ENCODE assay signal across 13 cellular contexts in the genomic region with DNA sequence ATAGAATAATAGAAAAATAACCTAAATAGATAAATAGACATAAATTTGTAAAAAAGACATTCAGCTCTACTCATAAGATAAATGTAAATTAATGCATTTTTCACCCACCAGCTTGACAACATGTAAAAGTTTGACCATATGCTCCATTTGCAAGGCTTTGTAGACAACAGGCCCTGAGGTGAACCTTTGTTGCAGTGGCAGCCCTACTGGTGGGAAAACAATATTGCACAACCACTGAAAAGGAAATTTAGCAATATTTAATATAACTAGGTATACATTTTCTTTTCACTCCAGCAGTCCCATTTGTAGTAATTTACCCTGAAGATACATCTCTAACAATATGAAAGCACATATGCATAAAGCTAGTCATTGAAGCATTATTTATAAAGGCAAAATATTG. TPM values are rescaled to one million over a fixed set of nuclear protein-coding genes. Genes with fewer than 3 reads are reported as not detected.
A peak's percentile ranks its signal among the peaks of the same experiment; 100 is the strongest.
DNase-seq lines count a peak whose midpoint lies in the region; ATAC-seq, FAIRE-seq and TF ChIP-seq lines count a peak whose summit lies in the region.
"Had no signal": no experiment of that assay in that cellular context is flagged by ENCODE, and none has a peak within 500 bp of the region (broad histone marks: within the 10 kb centered on the region; RNA-seq: fewer than 3 reads in every experiment).

No MANE protein-coding gene starts in this region.

- H3K27ac Mint-ChIP-seq in astrocyte (ENCODE audit: unreplicated experiment) = no peak overlapping the region
- H3K27ac Mint-ChIP-seq: activated CD4-positive, alpha-beta T cell treated with anti-CD3 and anti-CD28 coated beads, Interleukin-2, amount 10 ng/mL, durations not matched to agents 7 days and 5 days; CD8-positive, alpha-beta T cell; natural killer cell treated with Interleukin-12 subunit alpha and Interleukin-12 subunit beta and Interleukin-15 and Interleukin-18, amount 100 ng/mL, for 72 hours had no signal

- FAIRE-seq in astrocyte (lab: Jason Lieb, UNC) (no peak), keratinocyte (lab: Jason Lieb, UNC) (no peak)

- dilution Hi-C loops in keratinocyte (cut with MboI; ENCODE audit: extremely low pct_ligation_motif_present, low sequenced_read_pairs) = no loop called here

- no peaks in the 10 kb centered on the region for H3K36me3 ChIP-seq in BJ (ENCODE audit: control insufficient read depth, insufficient read depth, low read length)
- H3K36me3 ChIP-seq in astrocyte (ENCODE audit: insufficient read depth, low read length) = no peaks in the 10 kb centered on the region
- no peaks in the 10 kb centered on the region for H3K36me3 ChIP-seq in keratinocyte (ENCODE audit: control insufficient read depth in 2 of 2, extremely low read depth in 1 of 2, insufficient read depth in 2 of 2, low read length in 2 of 2)

- H4K20me1 ChIP-seq in astrocyte (ENCODE audit: insufficient read depth, low read length) (no peaks in the 10 kb centered on the region), keratinocyte (ENCODE audit: control insufficient read depth, extremely low read depth, insufficient read depth, low read length) (no peaks in the 10 kb centered on the region)

- no peak for DNase-seq in BJ (ENCODE audit: low read depth)
- peak; percentile 12 for DNase-seq in HEK293T (ENCODE audit: extremely low spot score)
- DNase-seq in astrocyte (ENCODE audit: low read depth) = no peak
- no peak for DNase-seq in keratinocyte (ENCODE audit: low read depth, low spot score)
- DNase-seq in activated naive CD4-positive, alpha-beta T cell treated with anti-CD3 and anti-CD28 coated beads, Interleukin-2, amount 50 U/mL, for 16 hours = no peak
- no peak for DNase-seq in NOMO-1 treated with DMSO at 0.1 percent for 48 hours (lab: John Stamatoyannopoulos, UW; ENCODE audit: unreplicated experiment)
- no peak for DNase-seq in NCI-H1417 treated with DMSO at 0.1 percent for 48 hours (lab: John Stamatoyannopoulos, UW)
- DNase-seq: activated CD4-positive, alpha-beta T cell treated with anti-CD3 and anti-CD28 coated beads, Interleukin-2, amount 10 ng/mL, durations not matched to agents 7 days and 5 days; body of pancreas; CD8-positive, alpha-beta T cell; NK-92 treated with Interleukin-12 subunit alpha and Interleukin-12 subunit beta, amount 100 ng/mL, for 24 hours had no signal

- H3K4me2 ChIP-seq in astrocyte (ENCODE audit: low read length) (no peak overlapping the region), keratinocyte (ENCODE audit: control insufficient read depth, extremely low read depth, insufficient read depth, low read depth, low read length) (no peak overlapping the region)

- peaks cover 31% of the 10 kb centered on the region for H3K9me3 Mint-ChIP-seq in astrocyte (ENCODE audit: unreplicated experiment)

- H2AFZ ChIP-seq in astrocyte (ENCODE audit: low read depth, low read length) = no peak overlapping the region
- no peak overlapping the region for H2AFZ ChIP-seq in keratinocyte (ENCODE audit: control insufficient read depth, low read length)

- no peaks in the 10 kb centered on the region for H3K27me3 Mint-ChIP-seq in astrocyte (ENCODE audit: low read depth, unreplicated experiment)

- H3K9me1 ChIP-seq in keratinocyte (ENCODE audit: control insufficient read depth, extremely low read depth, insufficient read depth, low read length) = no peaks in the 10 kb centered on the region

- H3K4me1 Mint-ChIP-seq in astrocyte (ENCODE audit: low read depth, unreplicated experiment) = peaks cover 13% of the 10 kb centered on the region
- H3K4me1 Mint-ChIP-seq: activated CD4-positive, alpha-beta T cell treated with anti-CD3 and anti-CD28 coated beads, Interleukin-2, amount 10 ng/mL, durations not matched to agents 7 days and 5 days had no signal

- ATAC-seq in HG02678 (IDR thresholded peaks at IDR 0.05; ENCODE audit: unreplicated experiment) = no peak
- ATAC-seq: body of pancreas; CD8-positive, alpha-beta T cell; natural killer cell treated with Interleukin-12 subunit alpha and Interleukin-12 subunit beta and Interleukin-15 and Interleukin-18, amount 100 ng/mL, for 72 hours had no signal

- POLR2A ChIA-PET in BJ (lab: Charles Lee) (no interaction called here), HEK293T (lab: Yijun Ruan, JAX) (no interaction called here)

- no peaks in the 10 kb centered on the region for H3K27me3 ChIP-seq in BJ (ENCODE audit: control insufficient read depth, insufficient read depth, low read length)
- H3K27me3 ChIP-seq in astrocyte (ENCODE audit: insufficient read depth, low read length) = no peaks in the 10 kb centered on the region
- no peaks in the 10 kb centered on the region for H3K27me3 ChIP-seq in keratinocyte (ENCODE audit: control insufficient read depth, extremely low read depth, insufficient read depth, low read length)
- H3K27me3 ChIP-seq: body of pancreas had no signal

- H3K9me3 ChIP-seq in astrocyte (ENCODE audit: insufficient read depth, low read depth, low read length) (no peaks in the 10 kb centered on the region), keratinocyte (ENCODE audit: control insufficient read depth, low read depth, low read length) (no peaks in the 10 kb centered on the region)

- H3K79me2 ChIP-seq in astrocyte (ENCODE audit: insufficient read depth, low read length) (no peaks in the 10 kb centered on the region), keratinocyte (ENCODE audit: control insufficient read depth, insufficient read depth, low read length) (no peaks in the 10 kb centered on the region)

- CTCF ChIA-PET in BJ (lab: Yijun Ruan, JAX) (interaction anchor here (1.0 kb wide), 1 partner anchor 38 kb away, joined by 3 read pairs; no protein-coding TSS in a partner anchor), HEK293T (lab: Yijun Ruan, JAX) (interaction anchor here (0.6 to 1.1 kb wide), 2 partner anchors 109 to 1045 kb away, joined by 4 read pairs; no protein-coding TSS in a partner anchor)

- H3K27ac ChIP-seq in astrocyte (ENCODE audit: low read depth, low read length) = no peak overlapping the region
- H3K27ac ChIP-seq in keratinocyte (ENCODE audit: control insufficient read depth, insufficient read depth, low read length) = no peak overlapping the region
- H3K27ac ChIP-seq: body of pancreas had no signal

- TF ChIP-seq CTCF in BJ (IDR thresholded peaks at IDR 0.05; ENCODE audit: insufficient read depth, low read depth, low read length) = peak; percentile 13; the same call in 1 of the 2 replicates
- peak; percentile 32 for TF ChIP-seq CTCF in astrocyte (IDR thresholded peaks at IDR 0.05; ENCODE audit: insufficient read depth, low read depth, low read length)
- TF ChIP-seq CTCF in keratinocyte (optimal IDR thresholded peaks at IDR 0.05 in 1 of 3, IDR thresholded peaks at IDR 0.05 in 1 of 3, conservative IDR thresholded peaks at IDR 0.05 in 1 of 3; ENCODE audit: extremely low read depth in 1 of 3, insufficient read depth in 2 of 3, low read length in 3 of 3) = peak; percentile 3 to 23 (median 10)

- peaks cover 5% of the 10 kb centered on the region for H3K4me1 ChIP-seq in astrocyte (ENCODE audit: insufficient read depth, low read length)
- peaks cover 7% of the 10 kb centered on the region for H3K4me1 ChIP-seq in keratinocyte (ENCODE audit: control insufficient read depth, extremely low read depth, insufficient read depth, low read length)
- H3K4me1 ChIP-seq: body of pancreas had no signal

- H3K4me3 ChIP-seq in BJ (ENCODE audit: low read depth, low read length) = no peak overlapping the region
- H3K4me3 ChIP-seq in astrocyte (ENCODE audit: insufficient read depth, low read depth, low read length) = no peak overlapping the region
- no peak overlapping the region for H3K4me3 ChIP-seq in keratinocyte (ENCODE audit: control insufficient read depth in 2 of 3, extremely low read depth in 1 of 3, insufficient read depth in 2 of 3, low read depth in 1 of 3, low read length in 3 of 3)
- H3K4me3 ChIP-seq: body of pancreas had no signal

- H3K9ac ChIP-seq in astrocyte (ENCODE audit: low read length) (no peak overlapping the region), keratinocyte (ENCODE audit: control insufficient read depth, extremely low read depth, insufficient read depth, low read length) (no peak overlapping the region)

- H3K4me3 Mint-ChIP-seq in astrocyte (ENCODE audit: unreplicated experiment) = no peak overlapping the region
- H3K4me3 Mint-ChIP-seq: activated CD4-positive, alpha-beta T cell treated with anti-CD3 and anti-CD28 coated beads, Interleukin-2, amount 10 ng/mL, durations not matched to agents 7 days and 5 days; CD8-positive, alpha-beta T cell; natural killer cell treated with Interleukin-12 subunit alpha and Interleukin-12 subunit beta and Interleukin-15 and Interleukin-18, amount 100 ng/mL, for 72 hours had no signal

- H3K36me3 Mint-ChIP-seq in astrocyte (ENCODE audit: low read depth, unreplicated experiment) = peaks cover 15% of the 10 kb centered on the region

TF ChIP-seq in HEK293T, 16 proteins besides CTCF, POLR2A, EP300 and RAD21:
- TF ChIP-seq FOXM1 (IDR thresholded peaks at IDR 0.05; ENCODE audit: borderline replicate concordance) (no peak), TARDBP (IDR thresholded peaks at IDR 0.05) (no peak)

RNA-seq across cellular contexts. Expression of a gene that starts 39.0 kb away (rescaled TPM):
- polyA plus RNA-seq in BJ (2011; rRNA removed) = 0.18 and 0.25 TPM in 2 replicates
- 0.09 and 0.10 TPM in 2 replicates for polyA minus RNA-seq in BJ (2011; rRNA and poly(A)+ RNA removed)
- total RNA-seq in astrocyte = 1.2 and 1.5 TPM in 2 replicates
- polyA plus RNA-seq in keratinocyte = 0.01 TPM in 1 of 3 replicates, not detected in the others
- polyA plus RNA-seq in keratinocyte (2011; ENCODE audit: low read depth) = not detected
- not detected in 2 replicates for polyA plus RNA-seq in keratinocyte (2011; cell fraction: cytosol; rRNA removed)
- polyA plus RNA-seq in keratinocyte (2011; cell fraction: nucleus; rRNA removed) = 0.07 TPM in 1 of 2 replicates, not detected in the other
- polyA plus RNA-seq in keratinocyte (2012; ENCODE audit: low replicate concordance) = not detected in 2 replicates
- not detected in 3 replicates for polyA minus RNA-seq in keratinocyte
- not detected for polyA minus RNA-seq in keratinocyte (2011; cell fraction: cytosol; rRNA and poly(A)+ RNA removed)
- 0.11 TPM in 1 of 2 replicates, not detected in the other for polyA minus RNA-seq in keratinocyte (2011; cell fraction: nucleus; rRNA and poly(A)+ RNA removed)
- total RNA-seq: activated CD4-positive, alpha-beta T cell treated with anti-CD3 and anti-CD28 coated beads, Interleukin-2, amount 10 ng/mL, durations not matched to agents 7 days and 5 days; CD8-positive, alpha-beta T cell; natural killer cell treated with Interleukin-12 subunit alpha and Interleukin-12 subunit beta and Interleukin-15 and Interleukin-18, amount 100 ng/mL, for 72 hours had no signal
